Comparison of ENCODE assay signal across 9 cellular contexts in genomic region chr12:46517579-46517962, GRCh38.
DNase-seq lines count a peak whose midpoint lies in the region; ATAC-seq, FAIRE-seq and TF ChIP-seq lines count a peak whose summit lies in the region.
"Had no signal": no experiment of that assay in that cellular context is flagged by ENCODE, and none has a peak within 500 bp of the region (broad histone marks: within the 10 kb centered on the region; RNA-seq: fewer than 3 reads in every experiment).

No MANE protein-coding gene starts in this region.

- H3K79me2 ChIP-seq in OCI-LY3 (ENCODE audit: low read length), result peaks cover 22% of the 10 kb centered on the region

- in situ Hi-C loops in HAP-1 (cut with MboI; ENCODE audit: low sequenced_read_pairs), result no loop called here

- DNase-seq in retinal pigment epithelial cell (ENCODE audit: low read depth), result no peak
- no peak for DNase-seq in central memory CD4-positive, alpha-beta T cell
- no peak for DNase-seq in kidney
- DNase-seq in HAP-1 (ENCODE audit: low spot score in 2 of 2), result no peak
- DNase-seq: H9, Right ventricle myocardium superior had no signal

- H3K4me3 ChIP-seq in OCI-LY3 (ENCODE audit: low read length) (peak overlapping the region; percentile 55), retinal pigment epithelial cell (ENCODE audit: low read length) (no peak overlapping the region), kidney (ENCODE audit: low read length in 2 of 2) (no peak overlapping the region), HAP-1 (no peak overlapping the region)

- ATAC-seq in GM18873 (IDR thresholded peaks at IDR 0.05; ENCODE audit: low FRiP score, unreplicated experiment), result peak; percentile 15
- ATAC-seq in HG02588 (IDR thresholded peaks at IDR 0.05; ENCODE audit: unreplicated experiment), result peak; percentile 24

- peak overlapping the region; percentile 60 for H3K4me2 ChIP-seq in OCI-LY3 (ENCODE audit: low read length)

- H3K36me3 ChIP-seq in OCI-LY3 (replicated peaks; ENCODE audit: low read depth, low read length), result no peaks in the 10 kb centered on the region
- H3K36me3 ChIP-seq in kidney (ENCODE audit: control insufficient read depth in 1 of 2, insufficient read depth in 2 of 2, low read length in 2 of 2), result no peaks in the 10 kb centered on the region
- H3K36me3 ChIP-seq in HAP-1 (replicated peaks), result no peaks in the 10 kb centered on the region

- peak overlapping the region; percentile 75 for H3K27ac ChIP-seq in OCI-LY3 (ENCODE audit: low read length)
- H3K27ac ChIP-seq in kidney (ENCODE audit: low read depth in 2 of 2, low read length in 2 of 2), result no peak overlapping the region

- H3K4me1 ChIP-seq in OCI-LY3 (ENCODE audit: low read length), result peaks cover 32% of the 10 kb centered on the region
- H3K4me1 ChIP-seq in kidney (ENCODE audit: control insufficient read depth in 1 of 2, insufficient read depth in 1 of 2, low read depth in 1 of 2, low read length in 2 of 2), result peaks cover 0 to 4% of the 10 kb centered on the region in 2 donors
- H3K4me1 ChIP-seq in HAP-1, result no peaks in the 10 kb centered on the region

- no peaks in the 10 kb centered on the region for H4K20me1 ChIP-seq in OCI-LY3 (ENCODE audit: insufficient read depth, low read length)

- H3K9me3 ChIP-seq in OCI-LY3 (ENCODE audit: insufficient read depth, low read length) (no peaks in the 10 kb centered on the region), kidney (ENCODE audit: control insufficient read depth in 1 of 2, low read length in 2 of 2) (no peaks in the 10 kb centered on the region), HAP-1 (no peaks in the 10 kb centered on the region)

- H3K27me3 ChIP-seq in OCI-LY3 (ENCODE audit: low read depth, low read length) (no peaks in the 10 kb centered on the region), HAP-1 (ENCODE audit: low read depth) (no peaks in the 10 kb centered on the region)

- intact Hi-C loops in kidney (cut with DNase I), result no loop called here

- TF ChIP-seq CTCF in OCI-LY3 (IDR thresholded peaks at IDR 0.05; ENCODE audit: low read depth, low read length) (peak; percentile 64), retinal pigment epithelial cell (conservative IDR thresholded peaks at IDR 0.05; ENCODE audit: low read depth, low read length) (peak; percentile 9), kidney (IDR thresholded peaks at IDR 0.05; ENCODE audit: borderline replicate concordance, extremely low read depth, insufficient read depth) (no peak)

- no peak overlapping the region for H2AFZ ChIP-seq in OCI-LY3 (ENCODE audit: low read depth, low read length)

- no peak for FAIRE-seq in kidney (lab: Jason Lieb, UNC)

- H3K9ac ChIP-seq in OCI-LY3 (ENCODE audit: low read length) (peak overlapping the region; percentile 41; the same call in 1 of the 2 replicates), kidney (ENCODE audit: low read length in 2 of 2) (no peak overlapping the region)
